7 cellular contexts compared by ENCODE assay signal in the genomic region with DNA sequence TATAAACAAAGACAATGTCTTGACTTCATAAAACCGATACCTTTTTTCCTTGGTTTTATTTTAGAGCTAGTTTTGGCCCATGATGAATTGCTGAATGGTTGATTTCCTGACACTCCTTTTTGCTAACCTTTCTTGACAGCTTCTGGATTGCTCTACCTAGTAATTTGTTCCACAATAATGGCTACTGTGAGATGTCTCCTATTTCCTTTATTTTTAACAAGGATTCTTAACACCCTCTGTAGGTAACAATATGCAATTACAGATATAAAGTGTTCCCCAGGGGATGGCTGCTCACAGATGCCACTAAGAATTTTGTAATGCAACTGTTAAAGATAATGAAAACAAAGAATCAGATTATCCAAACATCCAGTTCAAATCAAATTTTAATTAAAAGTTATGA.
DNase-seq lines count a peak whose midpoint lies in the region; ATAC-seq, FAIRE-seq and TF ChIP-seq lines count a peak whose summit lies in the region.

No MANE protein-coding gene starts in this region.

- peak; percentile 17 for TF ChIP-seq CTCF in GM10248 (IDR thresholded peaks at IDR 0.05; ENCODE audit: control extremely low read depth, extremely low read depth, low read depth, missing control alignments)
- TF ChIP-seq CTCF in body of pancreas (IDR thresholded peaks at IDR 0.05): peak in 6 of 7 experiments; percentile 31 to 63 (median 56)
- peak; percentile 61 for TF ChIP-seq CTCF in HepG2 (CRISPR knock-in tag; IDR thresholded peaks at IDR 0.05)

- H3K27ac ChIP-seq in body of pancreas: no peak overlapping the region
- H3K27ac ChIP-seq in HepG2 (ENCODE audit: extremely low read length, insufficient read depth, low read length): no peak overlapping the region

- H3K9ac ChIP-seq in HepG2 (ENCODE audit: insufficient read depth, low read depth, low read length): no peak overlapping the region

- no peaks in the 10 kb centered on the region for H3K4me1 ChIP-seq in body of pancreas
- no peaks in the 10 kb centered on the region for H3K4me1 ChIP-seq in HepG2 (ENCODE audit: insufficient read depth, low read length)

- H3K4me3 ChIP-seq in body of pancreas (no peak overlapping the region), HepG2 (replicated peaks in 1 of 3; ENCODE audit: insufficient read depth in 1 of 3, low read depth in 2 of 3, low read length in 3 of 3) (no peak overlapping the region)

- ATAC-seq in HG03103 (IDR thresholded peaks at IDR 0.05; ENCODE audit: low read depth, unreplicated experiment) (peak; percentile 81), body of pancreas (peak; percentile 79), HepG2 (peak; percentile 82), sciatic nerve (no peak), GM19463 (IDR thresholded peaks at IDR 0.05; ENCODE audit: unreplicated experiment) (no peak)

- no peak overlapping the region for H2AFZ ChIP-seq in HepG2 (ENCODE audit: low read length)

- no peaks in the 10 kb centered on the region for H3K79me2 ChIP-seq in HepG2 (ENCODE audit: insufficient read depth, low read length)

- no peak for FAIRE-seq in HepG2 (lab: Jason Lieb, UNC)

- H3K27me3 ChIP-seq in body of pancreas: no peaks in the 10 kb centered on the region
- peaks cover 0 to 5% of the 10 kb centered on the region in 2 experiments; a peak in 2 of 5 replicates for H3K27me3 ChIP-seq in HepG2 (ENCODE audit: control insufficient read depth in 1 of 2, insufficient read depth in 2 of 2, low read length in 2 of 2)

- CTCF ChIA-PET in GM10248 (lab: Yijun Ruan, JAX): interaction anchor here (0.7 to 2.4 kb wide), 5 partner anchors 10 to 510 kb away, joined by 3 to 10 read pairs (median 4); no protein-coding TSS in a partner anchor
- CTCF ChIA-PET in HepG2 (lab: Yijun Ruan, JAX; ENCODE audit: low intra/inter-chr PET ratio, low total read pairs): interaction anchor here (1.2 to 1.5 kb wide), 5 partner anchors 170 to 534 kb away, joined by 3 to 4 read pairs (median 3); no protein-coding TSS in a partner anchor

- TF ChIP-seq RAD21 in HepG2 (CRISPR knock-in tag; IDR thresholded peaks at IDR 0.05): no peak

- H3K36me3 ChIP-seq in body of pancreas (replicated peaks in 1 of 2; ENCODE audit: insufficient read depth in 1 of 2, low read depth in 2 of 2) (no peaks in the 10 kb centered on the region), HepG2 (replicated peaks in 1 of 2; ENCODE audit: control insufficient read depth in 1 of 2, insufficient read depth in 2 of 2, low read length in 2 of 2) (no peaks in the 10 kb centered on the region)

- intact Hi-C loops in body of pancreas (cut with DNase I) (no loop called here), HepG2 (cut with micrococcal nuclease; ENCODE audit: unreplicated experiment) (loop anchor here (1.0 to 2.0 kb wide), 4 partner anchors 31 to 251 kb away; no protein-coding TSS in a partner anchor), sciatic nerve (cut with DNase I) (no loop called here)

- DNase-seq in GM10248 (ENCODE audit: extremely low spot score) (peak; percentile 34), NCI-H2196 treated with DMSO at 0.1 percent for 48 hours (lab: John Stamatoyannopoulos, UW; ENCODE audit: unreplicated experiment) (peak; percentile 37), body of pancreas (no peak), HepG2 (ENCODE audit: low spot score) (peak; percentile 20), sciatic nerve (ENCODE audit: low spot score) (no peak)

- no peaks in the 10 kb centered on the region for H4K20me1 ChIP-seq in HepG2 (ENCODE audit: insufficient read depth, low read length)

- BruUV-seq in HepG2 (replicated peaks; lab: Mats Ljungman, UMichigan): no TSS peak

- TF ChIP-seq EP300 in HepG2 (IDR thresholded peaks at IDR 0.05; ENCODE audit: low read depth in 2 of 2, low read length in 2 of 2) (no peak), HepG2 (CRISPR knock-in tag; IDR thresholded peaks at IDR 0.05; ENCODE audit: borderline replicate concordance) (no peak)

- TF ChIP-seq POLR2A in body of pancreas (IDR thresholded peaks at IDR 0.05) (no peak), HepG2 (IDR thresholded peaks at IDR 0.05; ENCODE audit: insufficient read depth in 1 of 2, low read depth in 2 of 2, low read length in 2 of 2) (no peak)

- H3K9me3 ChIP-seq in body of pancreas (no peaks in the 10 kb centered on the region), HepG2 (ENCODE audit: low read length) (no peaks in the 10 kb centered on the region)

- 89 to 92% methylated on average over 1 of the region's 1 CpG for WGBS in body of pancreas, 2 donors
- WGBS in HepG2 (ENCODE audit: low lambda C conversion rate): 43% methylated on average over 1 of the region's 1 CpG

- POLR2A ChIA-PET in GM10248 (lab: Yijun Ruan, JAX): no interaction called here
- POLR2A ChIA-PET in HepG2 (lab: Yijun Ruan, JAX): no interaction called here

- in situ Hi-C loops in HepG2 (cut with HindIII; ENCODE audit: extremely low pct_ligation_motif_present, low pct_unique_long_range_greater_than_20kb): loop anchor here (25.0 kb wide), 1 partner anchor 245 kb away; no protein-coding TSS in a partner anchor

- H3K4me2 ChIP-seq in HepG2 (ENCODE audit: low read depth, low read length): no peak overlapping the region

TF ChIP-seq in HepG2, 621 proteins besides CTCF, POLR2A, EP300 and RAD21 (continues in another document):
- TF ChIP-seq SMC3 (IDR thresholded peaks at IDR 0.05; ENCODE audit: low read length): peak; percentile 48
- TF ChIP-seq, protein P1, sequence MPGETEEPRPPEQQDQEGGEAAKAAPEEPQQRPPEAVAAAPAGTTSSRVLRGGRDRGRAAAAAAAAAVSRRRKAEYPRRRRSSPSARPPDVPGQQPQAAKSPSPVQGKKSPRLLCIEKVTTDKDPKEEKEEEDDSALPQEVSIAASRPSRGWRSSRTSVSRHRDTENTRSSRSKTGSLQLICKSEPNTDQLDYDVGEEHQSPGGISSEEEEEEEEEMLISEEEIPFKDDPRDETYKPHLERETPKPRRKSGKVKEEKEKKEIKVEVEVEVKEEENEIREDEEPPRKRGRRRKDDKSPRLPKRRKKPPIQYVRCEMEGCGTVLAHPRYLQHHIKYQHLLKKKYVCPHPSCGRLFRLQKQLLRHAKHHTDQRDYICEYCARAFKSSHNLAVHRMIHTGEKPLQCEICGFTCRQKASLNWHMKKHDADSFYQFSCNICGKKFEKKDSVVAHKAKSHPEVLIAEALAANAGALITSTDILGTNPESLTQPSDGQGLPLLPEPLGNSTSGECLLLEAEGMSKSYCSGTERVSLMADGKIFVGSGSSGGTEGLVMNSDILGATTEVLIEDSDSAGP (CRISPR knock-in tag; IDR thresholded peaks at IDR 0.05; ENCODE audit: borderline replicate concordance): no peak
- no peak for TF ChIP-seq NR2F6 (IDR thresholded peaks at IDR 0.05)
- TF ChIP-seq NR2F6 (CRISPR knock-in tag; IDR thresholded peaks at IDR 0.05): no peak
- TF ChIP-seq, protein P2, sequence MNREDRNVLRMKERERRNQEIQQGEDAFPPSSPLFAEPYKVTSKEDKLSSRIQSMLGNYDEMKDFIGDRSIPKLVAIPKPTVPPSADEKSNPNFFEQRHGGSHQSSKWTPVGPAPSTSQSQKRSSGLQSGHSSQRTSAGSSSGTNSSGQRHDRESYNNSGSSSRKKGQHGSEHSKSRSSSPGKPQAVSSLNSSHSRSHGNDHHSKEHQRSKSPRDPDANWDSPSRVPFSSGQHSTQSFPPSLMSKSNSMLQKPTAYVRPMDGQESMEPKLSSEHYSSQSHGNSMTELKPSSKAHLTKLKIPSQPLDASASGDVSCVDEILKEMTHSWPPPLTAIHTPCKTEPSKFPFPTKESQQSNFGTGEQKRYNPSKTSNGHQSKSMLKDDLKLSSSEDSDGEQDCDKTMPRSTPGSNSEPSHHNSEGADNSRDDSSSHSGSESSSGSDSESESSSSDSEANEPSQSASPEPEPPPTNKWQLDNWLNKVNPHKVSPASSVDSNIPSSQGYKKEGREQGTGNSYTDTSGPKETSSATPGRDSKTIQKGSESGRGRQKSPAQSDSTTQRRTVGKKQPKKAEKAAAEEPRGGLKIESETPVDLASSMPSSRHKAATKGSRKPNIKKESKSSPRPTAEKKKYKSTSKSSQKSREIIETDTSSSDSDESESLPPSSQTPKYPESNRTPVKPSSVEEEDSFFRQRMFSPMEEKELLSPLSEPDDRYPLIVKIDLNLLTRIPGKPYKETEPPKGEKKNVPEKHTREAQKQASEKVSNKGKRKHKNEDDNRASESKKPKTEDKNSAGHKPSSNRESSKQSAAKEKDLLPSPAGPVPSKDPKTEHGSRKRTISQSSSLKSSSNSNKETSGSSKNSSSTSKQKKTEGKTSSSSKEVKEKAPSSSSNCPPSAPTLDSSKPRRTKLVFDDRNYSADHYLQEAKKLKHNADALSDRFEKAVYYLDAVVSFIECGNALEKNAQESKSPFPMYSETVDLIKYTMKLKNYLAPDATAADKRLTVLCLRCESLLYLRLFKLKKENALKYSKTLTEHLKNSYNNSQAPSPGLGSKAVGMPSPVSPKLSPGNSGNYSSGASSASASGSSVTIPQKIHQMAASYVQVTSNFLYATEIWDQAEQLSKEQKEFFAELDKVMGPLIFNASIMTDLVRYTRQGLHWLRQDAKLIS (CRISPR knock-in tag; IDR thresholded peaks at IDR 0.05): no peak
- TF ChIP-seq, protein P3, sequence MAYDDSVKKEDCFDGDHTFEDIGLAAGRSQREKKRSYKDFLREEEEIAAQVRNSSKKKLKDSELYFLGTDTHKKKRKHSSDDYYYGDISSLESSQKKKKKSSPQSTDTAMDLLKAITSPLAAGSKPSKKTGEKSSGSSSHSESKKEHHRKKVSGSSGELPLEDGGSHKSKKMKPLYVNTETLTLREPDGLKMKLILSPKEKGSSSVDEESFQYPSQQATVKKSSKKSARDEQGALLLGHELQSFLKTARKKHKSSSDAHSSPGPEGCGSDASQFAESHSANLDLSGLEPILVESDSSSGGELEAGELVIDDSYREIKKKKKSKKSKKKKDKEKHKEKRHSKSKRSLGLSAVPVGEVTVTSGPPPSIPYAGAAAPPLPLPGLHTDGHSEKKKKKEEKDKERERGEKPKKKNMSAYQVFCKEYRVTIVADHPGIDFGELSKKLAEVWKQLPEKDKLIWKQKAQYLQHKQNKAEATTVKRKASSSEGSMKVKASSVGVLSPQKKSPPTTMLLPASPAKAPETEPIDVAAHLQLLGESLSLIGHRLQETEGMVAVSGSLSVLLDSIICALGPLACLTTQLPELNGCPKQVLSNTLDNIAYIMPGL (CRISPR knock-in tag; IDR thresholded peaks at IDR 0.05; ENCODE audit: borderline replicate concordance in 1 of 2, low read depth in 1 of 2): no peak
- peak; percentile 61 for TF ChIP-seq STAG1 (CRISPR knock-in tag; IDR thresholded peaks at IDR 0.05)
- no peak for TF ChIP-seq ZNF841 (CRISPR knock-in tag; IDR thresholded peaks at IDR 0.05; ENCODE audit: borderline replicate concordance)
- no peak for TF ChIP-seq ZBTB20 (CRISPR knock-in tag; IDR thresholded peaks at IDR 0.05; ENCODE audit: borderline replicate concordance, low read depth)
- no peak for TF ChIP-seq SAP130 (CRISPR knock-in tag; IDR thresholded peaks at IDR 0.05; ENCODE audit: low read depth)

Comparison
In these comparisons a context has a peak if more than half of its experiments do, and no peak if none do; other contexts are left out.
1. DNase-seq: peak in GM10248 (single experiment), NCI-H2196 treated with DMSO at 0.1 percent for 48 hours (single experiment) and HepG2 (single experiment); none in body of pancreas (0 of 4) and sciatic nerve (single experiment).
2. ATAC-seq: peak in HG03103 (single experiment), body of pancreas (single experiment) and HepG2 (single experiment); none in sciatic nerve (single experiment) and GM19463 (single experiment).
3. Peak in every context shown above with its lines, with median percentiles within 50 percentile points of each other: CTCF ChIP-seq.